19 cellular contexts compared by ENCODE assay signal in the genomic region with DNA sequence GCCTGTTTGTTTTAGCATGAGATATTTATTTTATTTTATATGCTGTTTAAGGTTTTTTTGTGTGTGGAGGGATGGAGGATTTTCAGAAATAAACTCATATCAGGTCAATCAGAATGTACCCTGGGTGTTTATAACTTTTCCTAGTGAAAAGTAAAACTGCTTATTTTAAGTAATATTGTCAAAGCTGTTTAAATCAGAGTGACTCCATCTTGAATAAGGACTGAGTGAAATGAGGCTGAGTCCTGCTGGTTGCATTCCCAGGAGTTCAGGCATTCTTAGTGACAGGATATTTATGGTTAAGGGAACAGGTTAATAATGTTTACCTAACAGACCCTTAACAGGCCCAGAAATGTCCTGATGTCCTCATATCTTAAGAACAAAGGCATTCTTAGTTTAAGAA.
"Had no signal": no experiment of that assay in that cellular context is flagged by ENCODE, and none has a peak within 500 bp of the region (broad histone marks: within the 10 kb centered on the region; RNA-seq: fewer than 3 reads in every experiment).

No MANE protein-coding gene starts in this region.

- H3K4me2 ChIP-seq: smooth muscle cell had no signal

- DNase-seq: cerebellar nuclear complex; dermis blood vessel endothelial cell; effector CD4-positive, alpha-beta T cell; foreskin fibroblast; heart left ventricle; hippocampal formation; left colon; mesendoderm; naive B cell; posterior cingulate gyrus; right cardiac atrium; stimulated activated CD4-positive, alpha-beta T cell treated with anti-CD3 and anti-CD28 coated beads, Interleukin-2, amount 100 ng/mL, for 48 hours; stimulated activated naive CD4-positive, alpha-beta T cell treated with Interleukin-2 at 50 U/mL for 16 hours; trophoblast cell had no signal

- H3K36me3 ChIP-seq: esophagus muscularis mucosa, heart left ventricle, neutrophil had no signal

- FAIRE-seq: colon had no signal

- ATAC-seq: heart left ventricle, left colon, right cardiac atrium had no signal

- H3K4me3 ChIP-seq: esophagus muscularis mucosa, heart left ventricle, smooth muscle cell had no signal

- H3K27me3 ChIP-seq: esophagus muscularis mucosa, heart left ventricle, neutrophil had no signal

- H3K4me1 ChIP-seq: esophagus muscularis mucosa, heart left ventricle had no signal

- H3K9me3 ChIP-seq: esophagus muscularis mucosa, neutrophil had no signal

- H3K27ac ChIP-seq: epithelial cell of prostate, esophagus muscularis mucosa, heart left ventricle, neutrophil had no signal
